20 cellular contexts compared by ENCODE assay signal in genomic region chr3:47867451-47868017, GRCh38.
A peak's percentile ranks its signal among the peaks of the same experiment; 100 is the strongest.
DNase-seq lines count a peak whose midpoint lies in the region; ATAC-seq and TF ChIP-seq lines count a peak whose summit lies in the region.
"Had no signal": no experiment of that assay in that cellular context is flagged by ENCODE, and none has a peak within 500 bp of the region (broad histone marks: within the 10 kb centered on the region; RNA-seq: fewer than 3 reads in every experiment).

No MANE protein-coding gene starts in this region.

- H3T11ph ChIP-seq in H9 (ENCODE audit: low read length) = no peak overlapping the region

- no peaks in the 10 kb centered on the region for H3K23me2 ChIP-seq in H9 (ENCODE audit: insufficient read length, low read depth, low read length, poor library complexity, severe bottlenecking)

- H3K4me1 ChIP-seq in H9 (ENCODE audit: insufficient read depth, low read length) (no peaks in the 10 kb centered on the region), osteoblast (ENCODE audit: insufficient read depth, low read length) (no peaks in the 10 kb centered on the region)
- H3K4me1 ChIP-seq: BE2C, HAP-1 had no signal

- H3K27me3 ChIP-seq in H9 (ENCODE audit: insufficient read depth, low read length) (no peaks in the 10 kb centered on the region), dorsolateral prefrontal cortex (no peaks in the 10 kb centered on the region), osteoblast (ENCODE audit: insufficient read depth, low read length) (no peaks in the 10 kb centered on the region)
- H3K27me3 ChIP-seq: BE2C, MG63 had no signal

- no peak overlapping the region for H3K4me3 Mint-ChIP-seq in H9
- no peak overlapping the region for H3K4me3 Mint-ChIP-seq in T-helper 17 cell
- H3K4me3 Mint-ChIP-seq: CD4-positive, alpha-beta T cell had no signal

- in situ Hi-C loops in GM13976 (cut with MboI; ENCODE audit: low sequenced_read_pairs, unreplicated experiment) = no loop called here

- no peak for TF ChIP-seq CTCF in H9 (conservative IDR thresholded peaks at IDR 0.05)
- TF ChIP-seq CTCF in dorsolateral prefrontal cortex (IDR thresholded peaks at IDR 0.05 in 54 of 56, conservative IDR thresholded peaks at IDR 0.05 in 2 of 56; ENCODE audit: low read depth in 1 of 56, partially characterized antibody in 56 of 56) = no peak
- no peak for TF ChIP-seq CTCF in osteoblast (IDR thresholded peaks at IDR 0.05; ENCODE audit: extremely low read depth, low read depth, low read length)
- TF ChIP-seq CTCF in GM13976 (IDR thresholded peaks at IDR 0.05; ENCODE audit: borderline replicate concordance, control extremely low read depth, extremely low read depth, insufficient read depth, missing control alignments) = no peak

- H3K23ac ChIP-seq in H9 (ENCODE audit: insufficient read length, low read depth, low read length) = no peak overlapping the region

- H3K79me2 ChIP-seq in H9 (ENCODE audit: insufficient read depth, low read length) (no peaks in the 10 kb centered on the region), osteoblast (ENCODE audit: insufficient read depth, low read length) (peaks cover 6% of the 10 kb centered on the region)

- no peak overlapping the region for H3K4me3 ChIP-seq in dorsolateral prefrontal cortex
- no peak overlapping the region for H3K4me3 ChIP-seq in osteoblast (ENCODE audit: insufficient read depth, low read length)
- H3K4me3 ChIP-seq: HAP-1, MG63 had no signal

- H3K27ac ChIP-seq in H9 (ENCODE audit: insufficient read length, low read depth, low read length) = no peak overlapping the region
- H3K27ac ChIP-seq in dorsolateral prefrontal cortex = peak overlapping the region in 42 of 59 donors; percentile 2 to 79 (median 49)
- H3K27ac ChIP-seq in osteoblast (ENCODE audit: low read depth, low read length) = no peak overlapping the region

- H2BK5ac ChIP-seq in H9 (ENCODE audit: insufficient read length, low read length) = no peak overlapping the region

- H3K27ac Mint-ChIP-seq in H9 (peak overlapping the region in 2 of 3 experiments; percentile 32 to 79; a peak in 2 of 7 replicates), T-helper 17 cell (no peak overlapping the region)
- H3K27ac Mint-ChIP-seq: CD4-positive, alpha-beta T cell had no signal

- peaks cover 37 to 78% (median 77%) of the 10 kb centered on the region in 3 experiments; a peak in 6 of 7 replicates for H3K36me3 Mint-ChIP-seq in H9 (ENCODE audit: insufficient read depth in 1 of 3, low read depth in 3 of 3)
- H3K36me3 Mint-ChIP-seq in T-helper 17 cell (ENCODE audit: low read depth) = peaks cover 11% of the 10 kb centered on the region

- no peak overlapping the region for H3K56ac ChIP-seq in H9 (ENCODE audit: insufficient read length, low read depth, low read length)

- ATAC-seq in T-helper 17 cell = no peak
- ATAC-seq: Panc1 had no signal

- H3K4ac ChIP-seq in H9 (ENCODE audit: low read depth, low read length) = no peak overlapping the region

- peaks cover 0 to 5% of the 10 kb centered on the region in 2 experiments; a peak in 1 of 4 replicates for H3K4me1 Mint-ChIP-seq in H9
- H3K4me1 Mint-ChIP-seq in T-helper 17 cell = peaks cover 5% of the 10 kb centered on the region

- no peaks in the 10 kb centered on the region for H3K79me1 ChIP-seq in H9 (ENCODE audit: insufficient read depth, low read depth, low read length, poor library complexity, severe bottlenecking)

- H2BK120ac ChIP-seq in H9 (ENCODE audit: low read depth, low read length, poor library complexity, severe bottlenecking) = no peak overlapping the region

- H2AFZ ChIP-seq in H9 (ENCODE audit: low read length) = no peak overlapping the region
- no peak overlapping the region for H2AFZ ChIP-seq in osteoblast (ENCODE audit: low read length)

- intact Hi-C loops in dorsolateral prefrontal cortex (cut with DNase I) = no loop called here

- H4K91ac ChIP-seq in H9 (ENCODE audit: insufficient read length, low read depth, low read length) = no peak overlapping the region

- H2BK15ac ChIP-seq in H9 (ENCODE audit: low read depth, low read length) = no peak overlapping the region

- no peak overlapping the region for H2AK5ac ChIP-seq in H9 (ENCODE audit: insufficient read length, low read length)

- H3K4me2 ChIP-seq in H9 (ENCODE audit: insufficient read depth, insufficient read length, low read length) (no peak overlapping the region), osteoblast (ENCODE audit: insufficient read depth, low read length) (no peak overlapping the region)

- H3K36me3 ChIP-seq in osteoblast (ENCODE audit: insufficient read depth, low read length) = peaks cover 73% of the 10 kb centered on the region

- H3K9me3 Mint-ChIP-seq in H9 = no peaks in the 10 kb centered on the region
- H3K9me3 Mint-ChIP-seq: CD4-positive, alpha-beta T cell had no signal

- no peak overlapping the region for H2BK12ac ChIP-seq in H9 (ENCODE audit: insufficient read length, low read depth, low read length)

- H4K20me1 ChIP-seq in H9 (ENCODE audit: control insufficient read depth, insufficient read depth, insufficient read length) (no peaks in the 10 kb centered on the region), osteoblast (ENCODE audit: insufficient read depth, low read length) (peaks cover 9% of the 10 kb centered on the region)

- no CpG with 5 or more reads among the region's 8 CpGs for WGBS in H9 (ENCODE audit: extremely low coverage, insufficient read length, low lambda C conversion rate)

- no peak overlapping the region for H3K18ac ChIP-seq in H9 (ENCODE audit: insufficient read length, low read depth, low read length)

- no peak overlapping the region for H3K9ac ChIP-seq in H9 (ENCODE audit: extremely low read depth, insufficient read length, low read length)

- H3K27me3 Mint-ChIP-seq in H9 (ENCODE audit: low read depth) (no peaks in the 10 kb centered on the region), T-helper 17 cell (no peaks in the 10 kb centered on the region)
- H3K27me3 Mint-ChIP-seq: CD4-positive, alpha-beta T cell had no signal

- H4K5ac ChIP-seq in H9 (ENCODE audit: insufficient read length, low read depth, low read length) = no peak overlapping the region

- H3K9me3 ChIP-seq in H9 (ENCODE audit: control insufficient read depth, low read depth, low read length) = no peaks in the 10 kb centered on the region
- no peaks in the 10 kb centered on the region for H3K9me3 ChIP-seq in osteoblast (ENCODE audit: low read depth, low read length)
- H3K9me3 ChIP-seq in T-helper 17 cell (ENCODE audit: control insufficient read depth, low read length, poor library complexity, severe bottlenecking) = no peaks in the 10 kb centered on the region
- H3K9me3 ChIP-seq: BE2C, HAP-1, MG63 had no signal

- no peak overlapping the region for H2BK20ac ChIP-seq in H9 (ENCODE audit: low read depth, low read length, poor library complexity, severe bottlenecking)

- H4K8ac ChIP-seq in H9 (replicated peaks; ENCODE audit: insufficient read length, low read depth, low read length) = no peak overlapping the region

- no peak overlapping the region for H3K14ac ChIP-seq in H9 (ENCODE audit: insufficient read depth, low read length)

- DNase-seq in AG20443 (ENCODE audit: low spot score) (peak; percentile 6), H9 (no peak), dorsolateral prefrontal cortex (no peak), osteoblast (ENCODE audit: insufficient read length, low spot score, missing footprints) (peak; percentile 31), GM13976 (ENCODE audit: low spot score) (no peak), T-helper 17 cell (no peak), DMS153 (lab: John Stamatoyannopoulos, UW) (no peak), COR-L47 (lab: John Stamatoyannopoulos, UW) (no peak)
- DNase-seq: BE2C; CD4-positive, alpha-beta T cell; DMS79; IMR-90; Karpas-422; MG63; NCI-H1092 treated with DMSO at 0.1 percent for 48 hours; NCI-H2081 treated with DMSO at 0.1 percent for 48 hours; NCI-H510A; NCI-H82 had no signal

Comparison
In these comparisons a context has a peak if more than half of its experiments do, and no peak if none do; other contexts are left out.
1. DNase-seq: peak in AG20443 (single experiment) and osteoblast (single experiment); none in H9 (single experiment), dorsolateral prefrontal cortex (0 of 10), GM13976 (single experiment), T-helper 17 cell (0 of 3), DMS153 (single experiment) and COR-L47 (single experiment).
2. H3K27ac ChIP-seq: peak in dorsolateral prefrontal cortex (42 of 59); none in H9 (single experiment) and osteoblast (single experiment).